Comparison of ENCODE assay signal across 22 cellular contexts in genomic region chr1:236269439-236269838, GRCh38. TPM values are rescaled to one million over a fixed set of nuclear protein-coding genes. Genes with fewer than 3 reads are reported as not detected.
DNase-seq lines count a peak whose midpoint lies in the region; ATAC-seq, FAIRE-seq and TF ChIP-seq lines count a peak whose summit lies in the region.
"Had no signal": no experiment of that assay in that cellular context is flagged by ENCODE, and none has a peak within 500 bp of the region (broad histone marks: within the 10 kb centered on the region; RNA-seq: fewer than 3 reads in every experiment).

No MANE protein-coding gene starts in this region.

- no peaks in the 10 kb centered on the region for H4K20me1 ChIP-seq in K562 (replicated peaks; ENCODE audit: control insufficient read depth, insufficient read depth, low read length)

- in situ Hi-C loops in K562 (cut with MboI), result no loop called here

- TF ChIP-seq EP300 in K562 (IDR thresholded peaks at IDR 0.05; ENCODE audit: low read length), result no peak

- no peak overlapping the region for H3K4me2 ChIP-seq in K562 (ENCODE audit: insufficient read depth, low read length)
- H3K4me2 ChIP-seq: PC-9 had no signal

- H3K9me3 ChIP-seq in K562 (replicated peaks; ENCODE audit: control insufficient read depth, insufficient read depth, low read depth, low read length), result no peaks in the 10 kb centered on the region
- H3K9me3 ChIP-seq in uterus, result no peaks in the 10 kb centered on the region

- no peak for TF ChIP-seq RAD21 in K562 (CRISPR knock-in tag; conservative IDR thresholded peaks at IDR 0.05 in 1 of 2, IDR thresholded peaks at IDR 0.05 in 1 of 2)

- no peak for TF ChIP-seq POLR2A in GM12891 (IDR thresholded peaks at IDR 0.05; ENCODE audit: low read depth, low read length)
- no peak for TF ChIP-seq POLR2A in K562 (conservative IDR thresholded peaks at IDR 0.05)
- no peak for TF ChIP-seq POLR2A in uterus (IDR thresholded peaks at IDR 0.05)

- intact Hi-C loops in K562 (cut with micrococcal nuclease) (no loop called here), uterus (cut with DNase I; ENCODE audit: low total_unique reads) (no loop called here)

- no peak overlapping the region for H2AFZ ChIP-seq in K562 (ENCODE audit: low read depth, low read length)
- H2AFZ ChIP-seq: PC-9 had no signal

- ATAC-seq in HG03469 (IDR thresholded peaks at IDR 0.05; ENCODE audit: unreplicated experiment) (peak; percentile 69), K562 (0 out of 3 replicates have a peak, but pooled peaks have one; percentile 29), HG02981 (IDR thresholded peaks at IDR 0.05; ENCODE audit: unreplicated experiment) (no peak)

- DNase-seq in GM12891 (ENCODE audit: insufficient read length, low spot score) (no peak), GM18507 (ENCODE audit: extremely low spot score, insufficient read length, low read depth) (no peak), K562 (ENCODE audit: extremely low read depth in 1 of 4, low spot score in 3 of 4) (no peak), T1000 (lab: John Stamatoyannopoulos, UW) (no peak), RCC 7860 (ENCODE audit: low spot score) (no peak), uterus (no peak)
- DNase-seq: ACHN; AML-193; CD4-positive, CD25-positive, alpha-beta regulatory T cell; COR-L47; DMS 273 treated with DMSO at 0.1 percent for 48 hours; DND-41; KG1; NCI-H1417 treated with DMSO at 0.1 percent for 48 hours; NCI-H187 treated with DMSO at 0.1 percent for 48 hours; NCI-H2227 treated with DMSO at 0.1 percent for 48 hours; NCI-H524; NCI-H82; PC-9 had no signal

- CTCF ChIA-PET in K562 (lab: Yijun Ruan, JAX; ENCODE audit: low intra/inter-chr PET ratio), result no interaction called here

- no peaks in the 10 kb centered on the region for H3K4me1 ChIP-seq in K562 (replicated peaks in 1 of 2; ENCODE audit: control insufficient read depth in 2 of 2, insufficient read depth in 2 of 2, low read length in 2 of 2)
- no peaks in the 10 kb centered on the region for H3K4me1 ChIP-seq in uterus

- H3K27ac ChIP-seq in K562 (ENCODE audit: extremely low read depth, low read depth, low read length) (no peak overlapping the region), uterus (no peak overlapping the region)
- H3K27ac ChIP-seq: PC-9 had no signal

- POLR2A ChIA-PET in K562 (lab: Yijun Ruan, JAX), result interaction anchor here (0.6 to 1.8 kb wide), 5 partner anchors 8 to 62 kb away, joined by 4 read pairs; no protein-coding TSS in a partner anchor

- H3K9me1 ChIP-seq in K562 (ENCODE audit: control insufficient read depth, insufficient read depth, low read length), result no peaks in the 10 kb centered on the region

- H3K4me3 ChIP-seq in K562 (no peak overlapping the region), uterus (no peak overlapping the region)
- H3K4me3 ChIP-seq: PC-9 had no signal

- H3K9ac ChIP-seq in K562 (ENCODE audit: insufficient read depth in 1 of 2, low read depth in 2 of 2, low read length in 2 of 2), result no peak overlapping the region

- no peaks in the 10 kb centered on the region for H3K36me3 ChIP-seq in K562 (ENCODE audit: control insufficient read depth, insufficient read depth, low read length)
- no peaks in the 10 kb centered on the region for H3K36me3 ChIP-seq in uterus

- no peaks in the 10 kb centered on the region for H3K27me3 ChIP-seq in K562 (ENCODE audit: control insufficient read depth in 2 of 2, insufficient read depth in 2 of 2, low read length in 2 of 2)
- no peaks in the 10 kb centered on the region for H3K27me3 ChIP-seq in uterus

- no peaks in the 10 kb centered on the region for H3K79me2 ChIP-seq in K562 (ENCODE audit: control insufficient read depth, insufficient read depth, low read length)

- no TSS peak for BruUV-seq in K562 (replicated peaks; lab: Mats Ljungman, UMichigan)

- FAIRE-seq in GM12891 (lab: Jason Lieb, UNC) (peak; percentile 89), GM18507 (lab: Jason Lieb, UNC) (peak; percentile 46), K562 (lab: Jason Lieb, UNC) (no peak), RCC 7860 (lab: Jason Lieb, UNC) (no peak)
- FAIRE-seq: H1 had no signal

- TF ChIP-seq CTCF in K562 (IDR thresholded peaks at IDR 0.05 in 2 of 3, conservative IDR thresholded peaks at IDR 0.05 in 1 of 3; ENCODE audit: insufficient read depth in 2 of 3, low read depth in 1 of 3, low read length in 3 of 3) (no peak), uterus (IDR thresholded peaks at IDR 0.05) (no peak)

TF ChIP-seq in GM12891, 5 proteins besides CTCF, POLR2A, EP300 and RAD21:
- TF ChIP-seq SPI1 (IDR thresholded peaks at IDR 0.05; ENCODE audit: low read depth, low read length), result peak; percentile 77
- TF ChIP-seq PAX5 (IDR thresholded peaks at IDR 0.05; ENCODE audit: insufficient read depth, low read length, severe bottlenecking), result no peak

TF ChIP-seq in K562, 482 proteins besides CTCF, POLR2A, EP300 and RAD21:
- TF ChIP-seq GATAD2A (IDR thresholded peaks at IDR 0.05) (no peak), LARP7 (IDR thresholded peaks at IDR 0.05) (no peak), MTA2 (IDR thresholded peaks at IDR 0.05; ENCODE audit: low read depth) (no peak), HNRNPLL (IDR thresholded peaks at IDR 0.05; ENCODE audit: low read depth, low read length, poor library complexity, severe bottlenecking) (no peak), GABPB2 (CRISPR knock-in tag; conservative IDR thresholded peaks at IDR 0.05) (no peak), SPI1 (IDR thresholded peaks at IDR 0.05; ENCODE audit: borderline replicate concordance, low read depth, low read length) (peak; percentile 43; the same call in 1 of the 2 replicates), ZBTB49 (CRISPR knock-in tag; IDR thresholded peaks at IDR 0.05; ENCODE audit: borderline replicate concordance) (no peak), MITF (IDR thresholded peaks at IDR 0.05) (no peak)

RNA-seq across cellular contexts. Expression of gene ERO1B, which starts 12.3 kb away (rescaled TPM):
- 8.9 TPM for polyA plus RNA-seq in GM12891 (2012; ENCODE audit: low read depth, missing spikeins)
- total RNA-seq in K562 (2011; cell fraction: chromatin; rRNA removed; ENCODE audit: low replicate concordance), result 2.2 and 8.7 TPM in 2 replicates
- 1.2 and 2.6 TPM in 2 replicates for total RNA-seq in K562 (2011; cell fraction: nucleolus; rRNA removed)
- 4.0 and 4.7 TPM in 2 replicates for total RNA-seq in K562 (2011; cell fraction: nucleoplasm; rRNA removed)
- total RNA-seq in K562 (2014; rRNA removed) (3.0 and 3.3 TPM in 2 replicates), K562 (2014; rRNA removed; fragmentation: Illumina TruSeq; extraction: Trizol) (6.4 and 6.9 TPM in 2 replicates), K562 (2015; rRNA removed; fragmentation: Illumina TruSeq; extraction: Trizol) (4.2 and 4.4 TPM in 2 replicates), K562 (2021) (5.3 and 6.2 TPM in 2 replicates), uterus (10 to 100 TPM; 11.5 to 55.8 (median 19.4) TPM)
- polyA plus RNA-seq in K562 (2011; rRNA removed) (0.55 and 0.59 TPM in 2 replicates), K562 (2014; fragmentation: Illumina TruSeq; extraction: Trizol) (6.1 and 6.3 TPM in 2 replicates), K562 (2014; fragmentation: Nextera tagmentation; extraction: Ambion mirVana) (1 to 10 TPM; 2.3 TPM), K562 (2014; rRNA removed) (5.0 and 6.4 TPM in 2 replicates)
- 0.12 and 0.21 TPM in 2 replicates for polyA plus RNA-seq in K562 (2011; cell fraction: cytosol; rRNA removed)
- 0.37 and 0.62 TPM in 2 replicates for polyA plus RNA-seq in K562 (2011; cell fraction: nucleus; rRNA removed)
- polyA plus RNA-seq in K562 (2012), result 2.9 and 6.9 TPM in 2 replicates
- polyA minus RNA-seq in K562 (2011; rRNA and poly(A)+ RNA removed), result 0.67 and 1.2 TPM in 2 replicates
- polyA minus RNA-seq in K562 (2011; cell fraction: cytosol; rRNA and poly(A)+ RNA removed), result 0.36 and 1.0 TPM in 2 replicates
- polyA minus RNA-seq in K562 (2011; cell fraction: nucleus; rRNA and poly(A)+ RNA removed), result 0.54 and 0.89 TPM in 2 replicates
- total RNA-seq: PC-9 had no signal
